In genomic region chr2:64565358-64565757, GRCh38 we compare ENCODE assay signal across 24 cellular contexts.
"Had no signal": no experiment of that assay in that cellular context is flagged by ENCODE, and none has a peak within 500 bp of the region (broad histone marks: within the 10 kb centered on the region; RNA-seq: fewer than 3 reads in every experiment).

No MANE protein-coding gene starts in this region.

- ATAC-seq: activated CD4-positive, CD25-positive, alpha-beta regulatory T cell treated with anti-CD3 and anti-CD28 coated beads, Interleukin-2, amount 50 U/mL, for 24 hours; body of pancreas; esophagus mucosa; heart left ventricle; lower lobe of right lung had no signal

- H3K4me1 Mint-ChIP-seq: nephron had no signal

- H3K9me3 Mint-ChIP-seq: nephron had no signal

- H3K36me3 ChIP-seq: colonic mucosa, ovary had no signal

- H3K27ac ChIP-seq: body of pancreas, colonic mucosa, heart left ventricle, lower lobe of right lung, ovary, testis, transverse colon had no signal

- H3K4me3 ChIP-seq: body of pancreas, colonic mucosa, heart left ventricle, lower lobe of right lung, ovary, smooth muscle cell, testis, transverse colon had no signal

- H3K4me3 Mint-ChIP-seq: nephron had no signal

- DNase-seq: activated CD4-positive, alpha-beta T cell treated with anti-CD3 and anti-CD28 coated beads for 48 hours; activated CD4-positive, alpha-beta T cell treated with anti-CD3 and anti-CD28 coated beads, Interleukin-2, amount 50 U/mL, for 48 hours; activated CD8-positive, alpha-beta memory T cell treated with anti-CD3 and anti-CD28 coated beads for 24 hours; activated gamma-delta T cell; activated naive CD4-positive, alpha-beta T cell treated with anti-CD3 and anti-CD28 coated beads, Interleukin-2, amount 50 U/mL, for 16 hours; activated T-cell treated with anti-CD3 and anti-CD28 coated beads, Interleukin-2, amount 50 U/mL, for 1 hour; anterior cingulate cortex; body of pancreas; colonic mucosa; effector CD8-positive, alpha-beta T cell; foreskin fibroblast; heart left ventricle; hypothalamus; lower lobe of right lung; ovary; stimulated activated CD4-positive, alpha-beta T cell treated with anti-CD3 and anti-CD28 coated beads, Interleukin-1b, Interleukin-23, amount 100 ng/mL, for 48 hours; stimulated activated naive CD4-positive, alpha-beta T cell treated with Interleukin-2 at 50 U/mL for 16 hours; testis; transverse colon had no signal

- H3K27me3 Mint-ChIP-seq: progenitor cell of endocrine pancreas had no signal

- H3K9me3 ChIP-seq: body of pancreas, heart left ventricle, lower lobe of right lung, ovary, testis, transverse colon had no signal

- H3K4me1 ChIP-seq: colonic mucosa, testis had no signal

- H3K27me3 ChIP-seq: body of pancreas, colonic mucosa, heart left ventricle, ovary, testis, transverse colon had no signal
